Comparison of ENCODE assay signal across 31 cellular contexts in the genomic region with DNA sequence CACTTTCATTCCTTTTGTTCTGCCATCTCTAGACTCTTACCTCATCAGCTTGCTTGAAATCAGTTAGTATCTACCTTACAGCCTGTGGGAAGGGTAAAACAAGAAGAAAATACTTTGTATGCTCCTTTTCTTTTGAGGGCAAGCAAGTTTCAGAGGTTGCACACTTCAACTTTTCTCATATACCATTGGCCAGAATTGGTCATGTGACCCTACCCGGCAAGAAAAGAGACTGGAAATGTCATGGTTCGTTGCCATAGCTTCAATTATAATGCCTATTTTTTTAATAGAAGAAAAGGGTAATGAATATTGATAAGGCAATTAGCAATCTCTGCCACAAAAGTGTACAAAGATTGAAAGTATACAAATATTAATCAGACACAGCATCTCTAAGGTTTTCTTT.
"Had no signal": no experiment of that assay in that cellular context is flagged by ENCODE, and none has a peak within 500 bp of the region (broad histone marks: within the 10 kb centered on the region; RNA-seq: fewer than 3 reads in every experiment).

No MANE protein-coding gene starts in this region.

- H3K9me3 ChIP-seq: adrenal gland, body of pancreas, esophagus muscularis mucosa, gastrocnemius medialis had no signal

- H3K4me1 ChIP-seq: adrenal gland, body of pancreas, esophagus muscularis mucosa, foreskin keratinocyte, gastrocnemius medialis, heart right ventricle had no signal

- H3K27me3 Mint-ChIP-seq: activated CD8-positive, alpha-beta T cell treated with anti-CD3 and anti-CD28 coated beads for 36 hours; activated naive CD4-positive, alpha-beta T cell treated with anti-CD3 and anti-CD28 coated beads, Interleukin-2, amount 50 U/mL, for 24 hours; activated naive CD8-positive, alpha-beta T cell treated with anti-CD3 and anti-CD28 coated beads, Interleukin-2, amount 50 U/mL, for 24 hours; activated T-helper 17 cell treated with anti-CD3 and anti-CD28 coated beads, Interleukin-2, amount 50 U/mL, for 72 hours; effector memory CD8-positive, alpha-beta T cell had no signal

- H3K27me3 ChIP-seq: adrenal gland, body of pancreas, esophagus muscularis mucosa, foreskin keratinocyte, gastrocnemius medialis, heart right ventricle, hepatocyte had no signal

- H3K4me3 Mint-ChIP-seq: activated CD8-positive, alpha-beta T cell treated with anti-CD3 and anti-CD28 coated beads for 36 hours; activated naive CD4-positive, alpha-beta T cell treated with anti-CD3 and anti-CD28 coated beads for 36 hours; activated naive CD4-positive, alpha-beta T cell treated with anti-CD3 and anti-CD28 coated beads, Interleukin-2, amount 50 U/mL, for 24 hours; activated naive CD8-positive, alpha-beta T cell treated with anti-CD3 and anti-CD28 coated beads for 36 hours; activated naive CD8-positive, alpha-beta T cell treated with anti-CD3 and anti-CD28 coated beads, Interleukin-2, amount 50 U/mL, for 24 hours; activated T-cell treated with anti-CD3 and anti-CD28 coated beads, Interleukin-2, amount 50 U/mL, for 4 hours; activated T-helper 17 cell treated with anti-CD3 and anti-CD28 coated beads, Interleukin-2, amount 50 U/mL, for 72 hours; effector memory CD8-positive, alpha-beta T cell; T-helper 17 cell; T-helper 2 cell treated with Interferon-gamma antibody and Interleukin-4, amounts not matched to agents 5 μg/mL and 100 μg/mL, for 36 hours had no signal

- DNase-seq: activated CD4-positive, alpha-beta T cell treated with anti-CD3 and anti-CD28 coated beads for 48 hours; activated CD4-positive, alpha-beta T cell treated with anti-CD3 and anti-CD28 coated beads, Interleukin-2, amount 50 U/mL, for 1 hour; activated CD4-positive, alpha-beta T cell treated with anti-CD3 and anti-CD28 coated beads, Interleukin-2, amount 50 U/mL, for 48 hours; activated CD8-positive, alpha-beta memory T cell treated with anti-CD3 and anti-CD28 coated beads for 24 hours; activated CD8-positive, alpha-beta T cell treated with anti-CD3 and anti-CD28 coated beads for 36 hours; activated effector memory CD4-positive, alpha-beta T cell treated with anti-CD3 and anti-CD28 coated beads, Interleukin-2, amount 50 U/mL, for 16 hours; activated naive CD4-positive, alpha-beta T cell treated with anti-CD3 and anti-CD28 coated beads for 36 hours; activated naive CD8-positive, alpha-beta T cell treated with anti-CD3 and anti-CD28 coated beads for 36 hours; activated naive CD8-positive, alpha-beta T cell treated with anti-CD3 and anti-CD28 coated beads, Interleukin-2, amount 50 U/mL, for 24 hours; activated T-cell treated with anti-CD3 and anti-CD28 coated beads, Interleukin-2, amount 50 U/mL, for 4 hours; adrenal gland; amygdala; aorta; body of pancreas; caudate nucleus; cortex of kidney; dermis blood vessel endothelial cell; effector CD4-positive, alpha-beta T cell; effector memory CD8-positive, alpha-beta T cell; erythroblast; foreskin keratinocyte; gastrocnemius medialis; heart right ventricle; T-helper 17 cell; T1000 had no signal

- ATAC-seq: activated CD4-positive, CD25-positive, alpha-beta regulatory T cell treated with anti-CD3 and anti-CD28 coated beads, Interleukin-2, amount 50 U/mL, for 24 hours; activated CD8-positive, alpha-beta T cell treated with anti-CD3 and anti-CD28 coated beads for 36 hours; activated naive CD8-positive, alpha-beta T cell treated with anti-CD3 and anti-CD28 coated beads, Interleukin-2, amount 50 U/mL, for 24 hours; activated T-cell treated with anti-CD3 and anti-CD28 coated beads, Interleukin-2, amount 50 U/mL, for 4 hours; activated T-helper 17 cell treated with anti-CD3 and anti-CD28 coated beads, Interleukin-2, amount 50 U/mL, for 72 hours; body of pancreas; effector memory CD8-positive, alpha-beta T cell; foreskin keratinocyte; gastrocnemius medialis; heart right ventricle; T-helper 17 cell had no signal

- H3K4me2 ChIP-seq: hepatocyte had no signal

- H3K27ac ChIP-seq: adrenal gland, body of pancreas, esophagus muscularis mucosa, foreskin keratinocyte, gastrocnemius medialis, heart right ventricle, hepatocyte had no signal

- H3K36me3 Mint-ChIP-seq: activated naive CD4-positive, alpha-beta T cell treated with anti-CD3 and anti-CD28 coated beads, Interleukin-2, amount 50 U/mL, for 24 hours; activated naive CD8-positive, alpha-beta T cell treated with anti-CD3 and anti-CD28 coated beads for 36 hours had no signal

- H3K4me1 Mint-ChIP-seq: activated naive CD4-positive, alpha-beta T cell treated with anti-CD3 and anti-CD28 coated beads, Interleukin-2, amount 50 U/mL, for 24 hours; activated naive CD8-positive, alpha-beta T cell treated with anti-CD3 and anti-CD28 coated beads for 36 hours; activated naive CD8-positive, alpha-beta T cell treated with anti-CD3 and anti-CD28 coated beads, Interleukin-2, amount 50 U/mL, for 24 hours; activated T-helper 17 cell treated with anti-CD3 and anti-CD28 coated beads, Interleukin-2, amount 50 U/mL, for 72 hours; T-helper 17 cell had no signal

- H3K27ac Mint-ChIP-seq: activated CD8-positive, alpha-beta T cell treated with anti-CD3 and anti-CD28 coated beads for 36 hours; activated naive CD4-positive, alpha-beta T cell treated with anti-CD3 and anti-CD28 coated beads for 36 hours; activated naive CD4-positive, alpha-beta T cell treated with anti-CD3 and anti-CD28 coated beads, Interleukin-2, amount 50 U/mL, for 24 hours; activated naive CD8-positive, alpha-beta T cell treated with anti-CD3 and anti-CD28 coated beads for 36 hours; activated naive CD8-positive, alpha-beta T cell treated with anti-CD3 and anti-CD28 coated beads, Interleukin-2, amount 50 U/mL, for 24 hours; activated T-helper 17 cell treated with anti-CD3 and anti-CD28 coated beads, Interleukin-2, amount 50 U/mL, for 72 hours; effector memory CD8-positive, alpha-beta T cell; T-helper 17 cell; T-helper 2 cell treated with Interferon-gamma antibody and Interleukin-4, amounts not matched to agents 5 μg/mL and 100 μg/mL, for 36 hours had no signal

- H3K4me3 ChIP-seq: adrenal gland, body of pancreas, esophagus muscularis mucosa, gastrocnemius medialis, heart right ventricle, hepatocyte had no signal

- H3K9me3 Mint-ChIP-seq: activated CD8-positive, alpha-beta T cell treated with anti-CD3 and anti-CD28 coated beads for 36 hours; activated naive CD4-positive, alpha-beta T cell treated with anti-CD3 and anti-CD28 coated beads, Interleukin-2, amount 50 U/mL, for 24 hours; activated naive CD8-positive, alpha-beta T cell treated with anti-CD3 and anti-CD28 coated beads, Interleukin-2, amount 50 U/mL, for 24 hours; activated T-cell treated with anti-CD3 and anti-CD28 coated beads, Interleukin-2, amount 50 U/mL, for 4 hours; activated T-helper 17 cell treated with anti-CD3 and anti-CD28 coated beads, Interleukin-2, amount 50 U/mL, for 72 hours had no signal

- H3K79me2 ChIP-seq: hepatocyte had no signal

- H3K36me3 ChIP-seq: adrenal gland, esophagus muscularis mucosa, gastrocnemius medialis, heart right ventricle had no signal
